Comparison of ENCODE assay signal across 8 cellular contexts in genomic region chr1:27574871-27575831, GRCh38. TPM values are rescaled to one million over a fixed set of nuclear protein-coding genes. Genes with fewer than 3 reads are reported as not detected.
DNase-seq lines count a peak whose midpoint lies in the region; ATAC-seq and TF ChIP-seq lines count a peak whose summit lies in the region.

No MANE protein-coding gene starts in this region.

- intact Hi-C loops in vagina (cut with DNase I), result no loop called here

- H3K27ac ChIP-seq in epithelial cell of prostate (peak overlapping the region; percentile 69), vagina (peak overlapping the region; percentile 96)

- H3K27me3 ChIP-seq in vagina, result no peaks in the 10 kb centered on the region

- peak in 1 of 2 donors; percentile 17 for TF ChIP-seq POLR2A in vagina (IDR thresholded peaks at IDR 0.05)

- no peaks in the 10 kb centered on the region for H3K36me3 ChIP-seq in vagina

- H3K4me3 ChIP-seq in GM12864 (ENCODE audit: low read depth, low read length) (no peak overlapping the region), vagina (peak overlapping the region; percentile 38 to 50)

- TF ChIP-seq CTCF in GM12864 (IDR thresholded peaks at IDR 0.05; ENCODE audit: low read depth, low read length, missing control alignments), result peak; percentile 29
- TF ChIP-seq CTCF in vagina (IDR thresholded peaks at IDR 0.05), result no peak

- no peaks in the 10 kb centered on the region for H3K9me3 ChIP-seq in vagina

- H3K4me1 ChIP-seq in vagina, result peaks cover 95% of the 10 kb centered on the region

- ATAC-seq in GM19395 (IDR thresholded peaks at IDR 0.05; ENCODE audit: unreplicated experiment) (no peak), GM19035 (IDR thresholded peaks at IDR 0.05; ENCODE audit: unreplicated experiment) (no peak)

- DNase-seq in GM12864 (ENCODE audit: low read depth), result no peak
- DNase-seq in NCI-H82 (lab: John Stamatoyannopoulos, UW), result peak; percentile 91
- DNase-seq in epithelial cell of prostate (ENCODE audit: low read depth, low spot score), result no peak
- DNase-seq in mucosa of gallbladder (ENCODE audit: low spot score), result peak; percentile 69
- DNase-seq in vagina (ENCODE audit: extremely low spot score in 2 of 2), result no peak
- DNase-seq in NOMO-1 treated with DMSO at 0.1 percent for 48 hours (lab: John Stamatoyannopoulos, UW; ENCODE audit: unreplicated experiment), result no peak

RNA-seq across cellular contexts. Expression of gene AHDC1, which starts 28.8 kb away (rescaled TPM):
- 61.6 TPM for total RNA-seq in mucosa of gallbladder
- 62.4 TPM for total RNA-seq in vagina

RNA-seq across cellular contexts. Expression of gene FGR, which starts 59.8 kb away (rescaled TPM):
- 7.6 TPM for total RNA-seq in mucosa of gallbladder
- total RNA-seq in vagina, result 18.4 TPM

Comparison
In these comparisons a context has a peak if more than half of its experiments do, and no peak if none do; other contexts are left out.
1. DNase-seq: peak in NCI-H82 (single experiment) and mucosa of gallbladder (single experiment); none in GM12864 (single experiment), epithelial cell of prostate (single experiment), vagina (0 of 2) and NOMO-1 treated with DMSO at 0.1 percent for 48 hours (single experiment).